ENCODE assay signal across 8 cellular contexts in genomic region chr1:80656011-80656627, GRCh38.
DNase-seq lines count a peak whose midpoint lies in the region; ATAC-seq, FAIRE-seq and TF ChIP-seq lines count a peak whose summit lies in the region.

No MANE protein-coding gene starts in this region.

- H3K36me3 ChIP-seq in gastroesophageal sphincter = no peaks in the 10 kb centered on the region

- H3K27me3 ChIP-seq in gastroesophageal sphincter = no peaks in the 10 kb centered on the region

- 63 to 65% methylated on average over 2 of the region's 2 CpGs for WGBS in gastroesophageal sphincter (ENCODE audit: low coverage in 1 of 2), 2 donors

- FAIRE-seq in HTR-8/SVneo (lab: Jason Lieb, UNC) = no peak

- H3K4me3 ChIP-seq in gastroesophageal sphincter = no peak overlapping the region

- peak; percentile 94 for ATAC-seq in GM21825 (IDR thresholded peaks at IDR 0.05; ENCODE audit: unreplicated experiment)
- no peak for ATAC-seq in HG03108 (IDR thresholded peaks at IDR 0.05; ENCODE audit: unreplicated experiment)
- no peak for ATAC-seq in gastroesophageal sphincter
- no peak for ATAC-seq in activated naive CD4-positive, alpha-beta T cell treated with anti-CD3 and anti-CD28 coated beads, Interleukin-2, amount 50 U/mL, for 72 hours

- H3K27ac ChIP-seq in gastroesophageal sphincter = no peak overlapping the region

- TF ChIP-seq CTCF in GM12872 (IDR thresholded peaks at IDR 0.05; ENCODE audit: insufficient read depth, low read depth, low read length) (peak; percentile 66), gastroesophageal sphincter (IDR thresholded peaks at IDR 0.05) (no peak)

- H3K36me3 Mint-ChIP-seq in activated naive CD4-positive, alpha-beta T cell treated with anti-CD3 and anti-CD28 coated beads, Interleukin-2, amount 50 U/mL, for 72 hours = no peaks in the 10 kb centered on the region

- peak; percentile 4 for DNase-seq in NCI-H1105 (lab: John Stamatoyannopoulos, UW)
- peak; percentile 50 for DNase-seq in fibroblast of gingiva (ENCODE audit: low read depth)
- no peak for DNase-seq in HTR-8/SVneo (ENCODE audit: insufficient read length, low spot score)
- no peak for DNase-seq in activated naive CD4-positive, alpha-beta T cell treated with anti-CD3 and anti-CD28 coated beads, Interleukin-2, amount 50 U/mL, for 72 hours (ENCODE audit: low spot score in 2 of 2)

- no peak overlapping the region for H3K27ac Mint-ChIP-seq in activated naive CD4-positive, alpha-beta T cell treated with anti-CD3 and anti-CD28 coated beads, Interleukin-2, amount 50 U/mL, for 72 hours

- H3K9me3 ChIP-seq in gastroesophageal sphincter = no peaks in the 10 kb centered on the region

- no peak for TF ChIP-seq POLR2A in gastroesophageal sphincter (IDR thresholded peaks at IDR 0.05)

- no peaks in the 10 kb centered on the region for H3K4me1 ChIP-seq in gastroesophageal sphincter

- TF ChIP-seq EP300 in gastroesophageal sphincter (IDR thresholded peaks at IDR 0.05) = no peak

- H3K9me3 Mint-ChIP-seq in activated naive CD4-positive, alpha-beta T cell treated with anti-CD3 and anti-CD28 coated beads, Interleukin-2, amount 50 U/mL, for 72 hours = peaks cover 17 to 20% of the 10 kb centered on the region in 2 donors

Comparison
In these comparisons a context has a peak if more than half of its experiments do, and no peak if none do; other contexts are left out.
1. DNase-seq: peak in NCI-H1105 (single experiment) and fibroblast of gingiva (single experiment); none in HTR-8/SVneo (single experiment) and activated naive CD4-positive, alpha-beta T cell treated with anti-CD3 and anti-CD28 coated beads, Interleukin-2, amount 50 U/mL, for 72 hours (0 of 2).